Comparison of ENCODE assay signal across 1 cellular context in the genomic region with DNA sequence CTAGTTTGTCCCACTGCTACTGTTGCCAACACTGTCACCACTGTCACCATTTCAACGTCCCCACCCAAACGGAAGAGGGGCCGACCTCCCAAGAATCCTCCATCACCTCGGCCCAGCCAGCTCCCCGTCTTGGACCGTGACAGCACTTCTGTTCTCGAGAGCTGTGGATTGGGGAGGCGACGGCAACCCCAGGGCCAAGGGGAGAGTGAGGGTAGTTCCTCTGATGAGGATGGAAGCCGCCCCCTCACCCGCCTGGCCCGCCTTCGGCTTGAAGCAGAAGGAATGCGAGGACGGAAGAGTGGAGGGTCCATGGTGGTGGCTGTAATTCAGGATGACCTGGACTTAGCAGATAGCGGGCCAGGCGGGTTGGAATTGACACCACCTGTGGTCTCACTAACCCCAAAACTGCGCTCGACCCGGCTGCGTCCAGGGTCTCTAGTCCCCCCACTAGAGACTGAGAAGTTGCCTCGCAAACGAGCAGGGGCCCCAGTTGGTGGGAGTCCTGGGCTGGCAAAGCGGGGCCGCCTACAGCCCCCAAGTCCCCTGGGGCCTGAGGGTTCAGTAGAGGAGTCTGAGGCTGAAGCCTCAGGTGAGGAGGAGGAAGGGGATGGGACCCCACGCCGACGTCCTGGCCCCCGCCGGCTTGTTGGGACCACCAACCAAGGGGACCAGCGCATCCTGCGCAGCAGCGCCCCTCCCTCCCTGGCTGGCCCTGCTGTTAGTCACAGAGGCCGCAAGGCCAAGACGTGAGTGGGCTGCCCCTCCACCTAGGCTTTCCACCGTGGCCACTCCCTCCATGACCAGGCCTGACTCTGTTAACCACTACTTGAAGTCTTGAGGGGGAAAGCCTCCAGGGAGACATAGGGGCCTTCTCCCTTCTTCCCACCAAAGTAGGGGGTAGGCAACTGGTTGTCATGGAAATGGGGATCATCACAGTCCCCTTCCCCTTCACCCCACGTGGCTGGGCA.
TF ChIP-seq lines count a peak whose summit lies in the region.

No MANE protein-coding gene starts in this region.

TF ChIP-seq in Ishikawa, 13 proteins besides CTCF, POLR2A, EP300 and RAD21 (continued from another document):
- TF ChIP-seq, protein P1, sequence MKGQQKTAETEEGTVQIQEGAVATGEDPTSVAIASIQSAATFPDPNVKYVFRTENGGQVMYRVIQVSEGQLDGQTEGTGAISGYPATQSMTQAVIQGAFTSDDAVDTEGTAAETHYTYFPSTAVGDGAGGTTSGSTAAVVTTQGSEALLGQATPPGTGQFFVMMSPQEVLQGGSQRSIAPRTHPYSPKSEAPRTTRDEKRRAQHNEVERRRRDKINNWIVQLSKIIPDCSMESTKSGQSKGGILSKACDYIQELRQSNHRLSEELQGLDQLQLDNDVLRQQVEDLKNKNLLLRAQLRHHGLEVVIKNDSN (IDR thresholded peaks at IDR 0.05), result no peak
- 0 out of 2 replicates have a peak, but pooled peaks have one; percentile 21 for TF ChIP-seq ZBTB7A (IDR thresholded peaks at IDR 0.05; ENCODE audit: low read depth)
